In the genomic region with DNA sequence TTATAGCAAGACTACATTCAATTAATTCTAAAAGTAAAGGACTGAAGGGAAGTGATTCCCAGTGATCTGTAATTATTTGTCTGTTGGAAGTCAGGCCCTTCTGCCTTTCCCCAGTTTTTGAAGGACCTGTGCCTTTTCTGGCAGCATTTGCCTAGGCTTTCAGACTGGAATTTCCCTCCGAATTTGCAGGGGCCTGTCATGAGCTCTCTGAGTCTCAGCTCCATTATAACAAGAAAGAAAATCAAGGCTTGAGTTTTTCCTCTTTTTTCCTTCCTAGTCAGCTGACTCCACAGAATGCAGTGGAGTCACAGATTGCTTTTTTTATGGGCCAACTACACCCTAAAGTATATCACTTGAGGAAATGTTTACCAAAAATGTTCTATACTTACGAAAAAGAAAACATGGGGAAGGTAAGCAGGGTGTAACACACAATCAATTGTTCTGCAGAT, we compare ENCODE assay signal across 8 cellular contexts. TPM values are rescaled to one million over a fixed set of nuclear protein-coding genes. Genes with fewer than 3 reads are reported as not detected.
DNase-seq lines count a peak whose midpoint lies in the region; ATAC-seq and TF ChIP-seq lines count a peak whose summit lies in the region.

No MANE protein-coding gene starts in this region.

- peak overlapping the region; percentile 84 for H3K27ac Mint-ChIP-seq in Caco-2 (ENCODE audit: unreplicated experiment)

- H4K20me1 ChIP-seq in neural cell (ENCODE audit: insufficient read depth), result no peaks in the 10 kb centered on the region

- TF ChIP-seq RAD21 in neural cell (conservative IDR thresholded peaks at IDR 0.05), result no peak

- POLR2A ChIA-PET in Caco-2 (lab: Charles Lee), result interaction anchor here (0.6 to 0.8 kb wide), 3 partner anchors 11 to 38 kb away, joined by 3 to 11 read pairs (median 6); no protein-coding TSS in a partner anchor

- CTCF ChIA-PET in Caco-2 (lab: Charles Lee), result interaction anchor here (0.8 to 0.9 kb wide), 2 partner anchors 73 to 74 kb away, joined by 4 to 6 read pairs; no protein-coding TSS in a partner anchor

- H3K36me3 ChIP-seq in Caco-2 (ENCODE audit: control insufficient read depth, insufficient read depth, low read length) (no peaks in the 10 kb centered on the region), neural cell (ENCODE audit: insufficient read depth, low read length) (no peaks in the 10 kb centered on the region), adrenal gland (replicated peaks in 1 of 2) (no peaks in the 10 kb centered on the region)
- H3K36me3 ChIP-seq in effector memory CD4-positive, alpha-beta T cell (ENCODE audit: control insufficient read depth, insufficient read depth, low read length), result no peaks in the 10 kb centered on the region

- H3K9ac ChIP-seq in neural cell (ENCODE audit: low read length), result no peak overlapping the region

- TF ChIP-seq CTCF in Caco-2 (IDR thresholded peaks at IDR 0.05; ENCODE audit: insufficient read depth in 1 of 2, low read depth in 1 of 2, low read length in 1 of 2, severe bottlenecking in 1 of 2, unreplicated experiment in 1 of 2), result no peak
- TF ChIP-seq CTCF in neural cell (IDR thresholded peaks at IDR 0.05; ENCODE audit: poor library complexity, severe bottlenecking), result no peak
- TF ChIP-seq CTCF in adrenal gland (IDR thresholded peaks at IDR 0.05), result no peak

- no peak for TF ChIP-seq EP300 in neural cell (conservative IDR thresholded peaks at IDR 0.05; ENCODE audit: poor library complexity, severe bottlenecking)

- peaks cover 6% of the 10 kb centered on the region for H3K36me3 Mint-ChIP-seq in Caco-2 (ENCODE audit: insufficient read depth, unreplicated experiment)

- WGBS in adrenal gland, 4 donors, result 16 to 20% (median 17%) methylated on average over 2 of the region's 2 CpGs

- H3K9me3 ChIP-seq in Caco-2 (no peaks in the 10 kb centered on the region), neural cell (ENCODE audit: low read length) (no peaks in the 10 kb centered on the region), adrenal gland (replicated peaks in 1 of 3) (no peaks in the 10 kb centered on the region)
- H3K9me3 ChIP-seq in effector memory CD4-positive, alpha-beta T cell (ENCODE audit: control insufficient read depth, low read length), result no peaks in the 10 kb centered on the region

- no peaks in the 10 kb centered on the region for H3K9me2 ChIP-seq in neural cell (ENCODE audit: insufficient read depth, low read length)

- H3K4me2 ChIP-seq in neural cell (ENCODE audit: low read length), result peak overlapping the region; percentile 76

- BruUV-seq in Caco-2 (replicated peaks; lab: Mats Ljungman, UMichigan), result TSS peak; percentile 89

- H3K27me3 Mint-ChIP-seq in Caco-2 (ENCODE audit: insufficient read depth, unreplicated experiment), result no peaks in the 10 kb centered on the region

- H3K4me1 Mint-ChIP-seq in Caco-2 (ENCODE audit: low read depth, unreplicated experiment), result peaks cover 15% of the 10 kb centered on the region

- no peak overlapping the region for H2AFZ ChIP-seq in neural cell (ENCODE audit: low read depth, low read length)

- H3K27me3 ChIP-seq in Caco-2 (replicated peaks; ENCODE audit: control insufficient read depth, insufficient read depth, low read length), result no peaks in the 10 kb centered on the region
- H3K27me3 ChIP-seq in effector memory CD4-positive, alpha-beta T cell (replicated peaks; ENCODE audit: control insufficient read depth, insufficient read depth, low read length, poor library complexity, severe bottlenecking), result peaks cover 11% of the 10 kb centered on the region
- H3K27me3 ChIP-seq in neural cell (ENCODE audit: insufficient read depth, low read depth, low read length), result peaks cover 67% of the 10 kb centered on the region
- peaks cover 34% of the 10 kb centered on the region for H3K27me3 ChIP-seq in adrenal gland

- intact Hi-C loops in Caco-2 (cut with micrococcal nuclease; ENCODE audit: unreplicated experiment) (loop anchor here (5.0 to 10.0 kb wide), 3 partner anchors 306 to 1094 kb away; no protein-coding TSS in a partner anchor), adrenal gland (cut with DNase I) (no loop called here)

- no peaks in the 10 kb centered on the region for H3K79me2 ChIP-seq in neural cell (replicated peaks; ENCODE audit: insufficient read depth, low read length)

- peak overlapping the region; percentile 53 for H3K4me3 ChIP-seq in Caco-2 (ENCODE audit: low read depth, low read length)
- peak overlapping the region; percentile 17 for H3K4me3 ChIP-seq in effector memory CD4-positive, alpha-beta T cell (ENCODE audit: insufficient read depth, low read depth, low read length, poor library complexity, severe bottlenecking)
- H3K4me3 ChIP-seq in neural cell (ENCODE audit: low read length), result peak overlapping the region; percentile 66
- peak overlapping the region in 1 of 4 donors; percentile 52 for H3K4me3 ChIP-seq in adrenal gland

- H3K27ac ChIP-seq in effector memory CD4-positive, alpha-beta T cell (ENCODE audit: insufficient read depth, low read length, poor library complexity, severe bottlenecking), result no peak overlapping the region
- H3K27ac ChIP-seq in neural cell (ENCODE audit: low read length) (no peak overlapping the region), adrenal gland (no peak overlapping the region)

- H3F3A ChIP-seq in neural cell (ENCODE audit: insufficient read depth, low read length, poor library complexity, severe bottlenecking), result no peaks in the 10 kb centered on the region

- H3K4me3 Mint-ChIP-seq in Caco-2 (ENCODE audit: unreplicated experiment), result peak overlapping the region; percentile 74

- no peaks in the 10 kb centered on the region for H3K9me3 Mint-ChIP-seq in Caco-2 (ENCODE audit: unreplicated experiment)

- DNase-seq in Caco-2 (no peak), NCI-H345 treated with DMSO at 0.1 percent for 48 hours (lab: John Stamatoyannopoulos, UW; ENCODE audit: unreplicated experiment) (peak; percentile 52), erythroblast (lab: John Stamatoyannopoulos, UW) (no peak), adrenal gland (no peak), NCI-H82 treated with DMSO at 0.1 percent for 48 hours (lab: John Stamatoyannopoulos, UW; ENCODE audit: unreplicated experiment) (no peak)
- DNase-seq in effector memory CD4-positive, alpha-beta T cell, result no peak

- no peak for ATAC-seq in HG02763 (IDR thresholded peaks at IDR 0.05; ENCODE audit: unreplicated experiment)

- peaks cover 21% of the 10 kb centered on the region for H3K4me1 ChIP-seq in Caco-2
- no peaks in the 10 kb centered on the region for H3K4me1 ChIP-seq in effector memory CD4-positive, alpha-beta T cell (ENCODE audit: control insufficient read depth, insufficient read depth, low read length, poor library complexity, severe bottlenecking)
- no peaks in the 10 kb centered on the region for H3K4me1 ChIP-seq in adrenal gland (replicated peaks in 1 of 2)

- TF ChIP-seq POLR2A in erythroblast (IDR thresholded peaks at IDR 0.05; ENCODE audit: low read length) (no peak), adrenal gland (IDR thresholded peaks at IDR 0.05) (no peak)

TF ChIP-seq in neural cell, 6 proteins besides CTCF, POLR2A, EP300 and RAD21:
- TF ChIP-seq POLR2AphosphoS5 (IDR thresholded peaks at IDR 0.05) (no peak), TAF1 (IDR thresholded peaks at IDR 0.05; ENCODE audit: low read depth) (no peak), SMC3 (conservative IDR thresholded peaks at IDR 0.05; ENCODE audit: poor library complexity) (no peak), EZH2 (IDR thresholded peaks at IDR 0.05; ENCODE audit: borderline replicate concordance, insufficient read depth, low read length, poor library complexity, severe bottlenecking) (no peak), MXI1 (conservative IDR thresholded peaks at IDR 0.05; ENCODE audit: poor library complexity, severe bottlenecking) (no peak)
- TF ChIP-seq, protein P1, sequence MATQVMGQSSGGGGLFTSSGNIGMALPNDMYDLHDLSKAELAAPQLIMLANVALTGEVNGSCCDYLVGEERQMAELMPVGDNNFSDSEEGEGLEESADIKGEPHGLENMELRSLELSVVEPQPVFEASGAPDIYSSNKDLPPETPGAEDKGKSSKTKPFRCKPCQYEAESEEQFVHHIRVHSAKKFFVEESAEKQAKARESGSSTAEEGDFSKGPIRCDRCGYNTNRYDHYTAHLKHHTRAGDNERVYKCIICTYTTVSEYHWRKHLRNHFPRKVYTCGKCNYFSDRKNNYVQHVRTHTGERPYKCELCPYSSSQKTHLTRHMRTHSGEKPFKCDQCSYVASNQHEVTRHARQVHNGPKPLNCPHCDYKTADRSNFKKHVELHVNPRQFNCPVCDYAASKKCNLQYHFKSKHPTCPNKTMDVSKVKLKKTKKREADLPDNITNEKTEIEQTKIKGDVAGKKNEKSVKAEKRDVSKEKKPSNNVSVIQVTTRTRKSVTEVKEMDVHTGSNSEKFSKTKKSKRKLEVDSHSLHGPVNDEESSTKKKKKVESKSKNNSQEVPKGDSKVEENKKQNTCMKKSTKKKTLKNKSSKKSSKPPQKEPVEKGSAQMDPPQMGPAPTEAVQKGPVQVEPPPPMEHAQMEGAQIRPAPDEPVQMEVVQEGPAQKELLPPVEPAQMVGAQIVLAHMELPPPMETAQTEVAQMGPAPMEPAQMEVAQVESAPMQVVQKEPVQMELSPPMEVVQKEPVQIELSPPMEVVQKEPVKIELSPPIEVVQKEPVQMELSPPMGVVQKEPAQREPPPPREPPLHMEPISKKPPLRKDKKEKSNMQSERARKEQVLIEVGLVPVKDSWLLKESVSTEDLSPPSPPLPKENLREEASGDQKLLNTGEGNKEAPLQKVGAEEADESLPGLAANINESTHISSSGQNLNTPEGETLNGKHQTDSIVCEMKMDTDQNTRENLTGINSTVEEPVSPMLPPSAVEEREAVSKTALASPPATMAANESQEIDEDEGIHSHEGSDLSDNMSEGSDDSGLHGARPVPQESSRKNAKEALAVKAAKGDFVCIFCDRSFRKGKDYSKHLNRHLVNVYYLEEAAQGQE (IDR thresholded peaks at IDR 0.05; ENCODE audit: borderline replicate concordance), result no peak

RNA-seq across cellular contexts. Expression of gene NR5A2, which starts 1.1 kb away (rescaled TPM):
- total RNA-seq in Caco-2 (2022), result 6.5 and 9.1 TPM in 2 replicates
- polyA plus RNA-seq in neural cell, result not detected in 2 replicates
- polyA minus RNA-seq in neural cell, result under 0.01 and 0.12 TPM in 2 replicates
- 10 to 100 TPM in 1 of 8 donors, 1 to 10 TPM in 3, under 1 TPM in 4; 0.46 to 17.3 (median 1.0) TPM for total RNA-seq in adrenal gland
- under 1 TPM; 0.40 to 0.93 (median 0.40) TPM for polyA plus RNA-seq in adrenal gland
